ENCODE assay signal across 1 cellular context in genomic region chr15:84766461-84767005, GRCh38.
TF ChIP-seq lines count a peak whose summit lies in the region.

No MANE protein-coding gene starts in this region.

TF ChIP-seq in GM23338, 12 proteins besides CTCF, POLR2A, EP300 and RAD21 (continued from another document):
- TF ChIP-seq, protein P1, sequence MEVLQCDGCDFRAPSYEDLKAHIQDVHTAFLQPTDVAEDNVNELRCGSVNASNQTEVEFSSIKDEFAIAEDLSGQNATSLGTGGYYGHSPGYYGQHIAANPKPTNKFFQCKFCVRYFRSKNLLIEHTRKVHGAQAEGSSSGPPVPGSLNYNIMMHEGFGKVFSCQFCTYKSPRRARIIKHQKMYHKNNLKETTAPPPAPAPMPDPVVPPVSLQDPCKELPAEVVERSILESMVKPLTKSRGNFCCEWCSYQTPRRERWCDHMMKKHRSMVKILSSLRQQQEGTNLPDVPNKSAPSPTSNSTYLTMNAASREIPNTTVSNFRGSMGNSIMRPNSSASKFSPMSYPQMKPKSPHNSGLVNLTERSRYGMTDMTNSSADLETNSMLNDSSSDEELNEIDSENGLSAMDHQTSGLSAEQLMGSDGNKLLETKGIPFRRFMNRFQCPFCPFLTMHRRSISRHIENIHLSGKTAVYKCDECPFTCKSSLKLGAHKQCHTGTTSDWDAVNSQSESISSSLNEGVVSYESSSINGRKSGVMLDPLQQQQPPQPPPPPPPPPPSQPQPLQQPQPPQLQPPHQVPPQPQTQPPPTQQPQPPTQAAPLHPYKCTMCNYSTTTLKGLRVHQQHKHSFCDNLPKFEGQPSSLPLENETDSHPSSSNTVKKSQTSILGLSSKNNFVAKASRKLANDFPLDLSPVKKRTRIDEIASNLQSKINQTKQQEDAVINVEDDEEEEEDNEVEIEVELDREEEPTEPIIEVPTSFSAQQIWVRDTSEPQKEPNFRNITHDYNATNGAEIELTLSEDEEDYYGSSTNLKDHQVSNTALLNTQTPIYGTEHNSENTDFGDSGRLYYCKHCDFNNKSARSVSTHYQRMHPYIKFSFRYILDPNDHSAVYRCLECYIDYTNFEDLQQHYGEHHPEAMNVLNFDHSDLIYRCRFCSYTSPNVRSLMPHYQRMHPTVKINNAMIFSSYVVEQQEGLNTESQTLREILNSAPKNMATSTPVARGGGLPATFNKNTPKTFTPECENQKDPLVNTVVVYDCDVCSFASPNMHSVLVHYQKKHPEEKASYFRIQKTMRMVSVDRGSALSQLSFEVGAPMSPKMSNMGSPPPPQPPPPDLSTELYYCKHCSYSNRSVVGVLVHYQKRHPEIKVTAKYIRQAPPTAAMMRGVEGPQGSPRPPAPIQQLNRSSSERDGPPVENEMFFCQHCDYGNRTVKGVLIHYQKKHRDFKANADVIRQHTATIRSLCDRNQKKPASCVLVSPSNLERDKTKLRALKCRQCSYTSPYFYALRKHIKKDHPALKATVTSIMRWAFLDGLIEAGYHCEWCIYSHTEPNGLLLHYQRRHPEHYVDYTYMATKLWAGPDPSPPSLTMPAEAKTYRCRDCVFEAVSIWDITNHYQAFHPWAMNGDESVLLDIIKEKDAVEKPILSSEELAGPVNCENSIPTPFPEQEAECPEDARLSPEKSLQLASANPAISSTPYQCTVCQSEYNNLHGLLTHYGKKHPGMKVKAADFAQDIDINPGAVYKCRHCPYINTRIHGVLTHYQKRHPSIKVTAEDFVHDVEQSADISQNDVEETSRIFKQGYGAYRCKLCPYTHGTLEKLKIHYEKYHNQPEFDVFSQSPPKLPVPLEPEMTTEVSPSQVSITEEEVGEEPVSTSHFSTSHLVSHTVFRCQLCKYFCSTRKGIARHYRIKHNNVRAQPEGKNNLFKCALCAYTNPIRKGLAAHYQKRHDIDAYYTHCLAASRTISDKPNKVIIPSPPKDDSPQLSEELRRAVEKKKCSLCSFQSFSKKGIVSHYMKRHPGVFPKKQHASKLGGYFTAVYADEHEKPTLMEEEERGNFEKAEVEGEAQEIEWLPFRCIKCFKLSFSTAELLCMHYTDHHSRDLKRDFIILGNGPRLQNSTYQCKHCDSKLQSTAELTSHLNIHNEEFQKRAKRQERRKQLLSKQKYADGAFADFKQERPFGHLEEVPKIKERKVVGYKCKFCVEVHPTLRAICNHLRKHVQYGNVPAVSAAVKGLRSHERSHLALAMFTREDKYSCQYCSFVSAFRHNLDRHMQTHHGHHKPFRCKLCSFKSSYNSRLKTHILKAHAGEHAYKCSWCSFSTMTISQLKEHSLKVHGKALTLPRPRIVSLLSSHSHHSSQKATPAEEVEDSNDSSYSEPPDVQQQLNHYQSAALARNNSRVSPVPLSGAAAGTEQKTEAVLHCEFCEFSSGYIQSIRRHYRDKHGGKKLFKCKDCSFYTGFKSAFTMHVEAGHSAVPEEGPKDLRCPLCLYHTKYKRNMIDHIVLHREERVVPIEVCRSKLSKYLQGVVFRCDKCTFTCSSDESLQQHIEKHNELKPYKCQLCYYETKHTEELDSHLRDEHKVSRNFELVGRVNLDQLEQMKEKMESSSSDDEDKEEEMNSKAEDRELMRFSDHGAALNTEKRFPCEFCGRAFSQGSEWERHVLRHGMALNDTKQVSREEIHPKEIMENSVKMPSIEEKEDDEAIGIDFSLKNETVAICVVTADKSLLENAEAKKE (CRISPR knock-in tag; IDR thresholded peaks at IDR 0.05) = no peak
- TF ChIP-seq, protein P2, sequence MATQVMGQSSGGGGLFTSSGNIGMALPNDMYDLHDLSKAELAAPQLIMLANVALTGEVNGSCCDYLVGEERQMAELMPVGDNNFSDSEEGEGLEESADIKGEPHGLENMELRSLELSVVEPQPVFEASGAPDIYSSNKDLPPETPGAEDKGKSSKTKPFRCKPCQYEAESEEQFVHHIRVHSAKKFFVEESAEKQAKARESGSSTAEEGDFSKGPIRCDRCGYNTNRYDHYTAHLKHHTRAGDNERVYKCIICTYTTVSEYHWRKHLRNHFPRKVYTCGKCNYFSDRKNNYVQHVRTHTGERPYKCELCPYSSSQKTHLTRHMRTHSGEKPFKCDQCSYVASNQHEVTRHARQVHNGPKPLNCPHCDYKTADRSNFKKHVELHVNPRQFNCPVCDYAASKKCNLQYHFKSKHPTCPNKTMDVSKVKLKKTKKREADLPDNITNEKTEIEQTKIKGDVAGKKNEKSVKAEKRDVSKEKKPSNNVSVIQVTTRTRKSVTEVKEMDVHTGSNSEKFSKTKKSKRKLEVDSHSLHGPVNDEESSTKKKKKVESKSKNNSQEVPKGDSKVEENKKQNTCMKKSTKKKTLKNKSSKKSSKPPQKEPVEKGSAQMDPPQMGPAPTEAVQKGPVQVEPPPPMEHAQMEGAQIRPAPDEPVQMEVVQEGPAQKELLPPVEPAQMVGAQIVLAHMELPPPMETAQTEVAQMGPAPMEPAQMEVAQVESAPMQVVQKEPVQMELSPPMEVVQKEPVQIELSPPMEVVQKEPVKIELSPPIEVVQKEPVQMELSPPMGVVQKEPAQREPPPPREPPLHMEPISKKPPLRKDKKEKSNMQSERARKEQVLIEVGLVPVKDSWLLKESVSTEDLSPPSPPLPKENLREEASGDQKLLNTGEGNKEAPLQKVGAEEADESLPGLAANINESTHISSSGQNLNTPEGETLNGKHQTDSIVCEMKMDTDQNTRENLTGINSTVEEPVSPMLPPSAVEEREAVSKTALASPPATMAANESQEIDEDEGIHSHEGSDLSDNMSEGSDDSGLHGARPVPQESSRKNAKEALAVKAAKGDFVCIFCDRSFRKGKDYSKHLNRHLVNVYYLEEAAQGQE (IDR thresholded peaks at IDR 0.05; ENCODE audit: unreplicated experiment) = no peak
- TF ChIP-seq ZNF114 (CRISPR knock-in tag; IDR thresholded peaks at IDR 0.05) (no peak), ZNF331 (CRISPR knock-in tag; IDR thresholded peaks at IDR 0.05; ENCODE audit: low read depth) (no peak), EZH2 (IDR thresholded peaks at IDR 0.05; ENCODE audit: low read depth, unreplicated experiment) (no peak), EZH2phosphoT487 (IDR thresholded peaks at IDR 0.05; ENCODE audit: unreplicated experiment) (no peak), STAT1 (IDR thresholded peaks at IDR 0.05; ENCODE audit: unreplicated experiment) (no peak), NANOG (IDR thresholded peaks at IDR 0.05; ENCODE audit: borderline replicate concordance) (no peak), POLR2AphosphoS5 (IDR thresholded peaks at IDR 0.05; ENCODE audit: low read depth) (no peak)
- TF ChIP-seq, protein P3, sequence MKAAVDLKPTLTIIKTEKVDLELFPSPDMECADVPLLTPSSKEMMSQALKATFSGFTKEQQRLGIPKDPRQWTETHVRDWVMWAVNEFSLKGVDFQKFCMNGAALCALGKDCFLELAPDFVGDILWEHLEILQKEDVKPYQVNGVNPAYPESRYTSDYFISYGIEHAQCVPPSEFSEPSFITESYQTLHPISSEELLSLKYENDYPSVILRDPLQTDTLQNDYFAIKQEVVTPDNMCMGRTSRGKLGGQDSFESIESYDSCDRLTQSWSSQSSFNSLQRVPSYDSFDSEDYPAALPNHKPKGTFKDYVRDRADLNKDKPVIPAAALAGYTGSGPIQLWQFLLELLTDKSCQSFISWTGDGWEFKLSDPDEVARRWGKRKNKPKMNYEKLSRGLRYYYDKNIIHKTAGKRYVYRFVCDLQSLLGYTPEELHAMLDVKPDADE (IDR thresholded peaks at IDR 0.05) = no peak
